In the genomic region with DNA sequence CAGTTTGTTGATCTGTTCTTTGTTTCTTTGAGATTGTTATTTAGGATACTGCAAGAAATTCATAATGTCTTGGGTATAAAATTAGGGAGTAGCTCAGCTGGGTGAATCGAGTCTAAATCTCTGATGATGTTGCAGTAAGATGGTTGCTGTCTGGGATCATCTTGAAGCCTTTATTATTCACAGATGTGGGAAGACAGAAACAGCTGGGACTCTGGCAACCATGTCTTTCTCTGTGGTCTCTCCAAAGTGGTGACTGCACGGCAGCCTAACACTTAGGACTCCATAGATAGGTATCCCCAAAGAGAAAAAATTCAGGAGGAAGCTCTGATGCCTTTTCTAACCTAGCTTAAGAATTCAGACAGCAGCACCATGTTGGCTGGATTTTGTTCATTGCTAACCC, we compare ENCODE assay signal across 21 cellular contexts. TPM values are rescaled to one million over a fixed set of nuclear protein-coding genes. Genes with fewer than 3 reads are reported as not detected.
DNase-seq lines count a peak whose midpoint lies in the region; ATAC-seq and TF ChIP-seq lines count a peak whose summit lies in the region.
"Had no signal": no experiment of that assay in that cellular context is flagged by ENCODE, and none has a peak within 500 bp of the region (broad histone marks: within the 10 kb centered on the region; RNA-seq: fewer than 3 reads in every experiment).

No MANE protein-coding gene starts in this region.

- H3K36me3 ChIP-seq in left ventricle myocardium inferior (peaks cover 8% of the 10 kb centered on the region), transverse colon (no peaks in the 10 kb centered on the region)
- H3K36me3 ChIP-seq: HAP-1 had no signal

- in situ Hi-C loops in transverse colon (cut with MboI; ENCODE audit: low pct_ligation_motif_present in 1 of 4, low pct_unique_long_range_greater_than_20kb in 1 of 4, low sequenced_read_pairs in 3 of 4), result no loop called here

- 75 to 78% methylated on average over 2 of the region's 2 CpGs for WGBS in transverse colon (ENCODE audit: low coverage in 1 of 2), 2 donors

- intact Hi-C loops in left ventricle myocardium superior (cut with micrococcal nuclease) (no loop called here), left ventricle myocardium inferior (cut with micrococcal nuclease) (no loop called here), transverse colon (cut with DNase I; ENCODE audit: low total_unique reads) (no loop called here)

- H3K4me1 ChIP-seq in left ventricle myocardium inferior, result peaks cover 61% of the 10 kb centered on the region
- peaks cover 0 to 42% (median 24%) of the 10 kb centered on the region in 4 donors for H3K4me1 ChIP-seq in transverse colon

- TF ChIP-seq EP300 in transverse colon (IDR thresholded peaks at IDR 0.05; ENCODE audit: low read depth), result no peak

- H3K9me3 ChIP-seq in left ventricle myocardium inferior (replicated peaks), result no peaks in the 10 kb centered on the region
- no peaks in the 10 kb centered on the region for H3K9me3 ChIP-seq in transverse colon
- H3K9me3 ChIP-seq: body of pancreas, HAP-1, heart right ventricle, suprapubic skin had no signal

- no peak for DNase-seq in left ventricle myocardium superior
- no peak for DNase-seq in left ventricle myocardium inferior
- DNase-seq in RPMI7951 (ENCODE audit: low read depth), result peak; percentile 62
- DNase-seq in foreskin fibroblast, result peak; percentile 16 to 67
- DNase-seq in transverse colon, result no peak
- no peak for DNase-seq in NCI-H1048 (lab: John Stamatoyannopoulos, UW)
- no peak for DNase-seq in NCI-H69 (lab: John Stamatoyannopoulos, UW)
- DNase-seq in HCEC 1CT, result no peak
- DNase-seq: activated CD8-positive, alpha-beta memory T cell treated with anti-CD3 and anti-CD28 coated beads, Interleukin-2, amount 50 U/mL, for 4 hours; activated naive CD4-positive, alpha-beta T cell; body of pancreas; heart right ventricle; MV-4-11; NCI-H2081 treated with DMSO at 0.1 percent for 48 hours; NCI-H524 had no signal

- no peak overlapping the region for H3K4me3 ChIP-seq in left ventricle myocardium inferior
- H3K4me3 ChIP-seq in foreskin fibroblast (ENCODE audit: low read depth in 1 of 2, low read length in 2 of 2), result no peak overlapping the region
- H3K4me3 ChIP-seq in transverse colon, result no peak overlapping the region
- H3K4me3 ChIP-seq: BLaER1, body of pancreas, coronary artery, HAP-1, heart right ventricle, K562, suprapubic skin had no signal

- no peak for TF ChIP-seq CTCF in left ventricle myocardium inferior (IDR thresholded peaks at IDR 0.05; ENCODE audit: borderline replicate concordance)
- TF ChIP-seq CTCF in foreskin fibroblast (IDR thresholded peaks at IDR 0.05; ENCODE audit: low read depth, low read length), result no peak
- no peak for TF ChIP-seq CTCF in transverse colon (IDR thresholded peaks at IDR 0.05)

- ATAC-seq in left ventricle myocardium superior, result peak; percentile 45
- ATAC-seq: activated CD4-positive, CD25-positive, alpha-beta regulatory T cell treated with anti-CD3 and anti-CD28 coated beads, Interleukin-2, amount 50 U/mL, for 24 hours; body of pancreas; K562 had no signal

- TF ChIP-seq POLR2A in transverse colon (IDR thresholded peaks at IDR 0.05), result no peak

- H3K27me3 ChIP-seq in left ventricle myocardium inferior (ENCODE audit: low read depth) (no peaks in the 10 kb centered on the region), transverse colon (no peaks in the 10 kb centered on the region)
- H3K27me3 ChIP-seq: BLaER1, body of pancreas, heart right ventricle, suprapubic skin had no signal

- H3K27ac ChIP-seq in left ventricle myocardium inferior (replicated peaks) (no peak overlapping the region), transverse colon (peak overlapping the region; percentile 49 to 66 (median 54))
- H3K27ac ChIP-seq: BLaER1, body of pancreas, heart right ventricle, suprapubic skin had no signal

RNA-seq across cellular contexts. Expression of gene RAP1A, which starts 52.7 kb away (rescaled TPM):
- total RNA-seq in left ventricle myocardium superior, result 102 TPM
- total RNA-seq in left ventricle myocardium inferior, result 112 TPM
- 24.5 and 36.4 TPM in 2 replicates for total RNA-seq in RPMI7951 (2014; rRNA removed; shearing (Covaris generic))
- total RNA-seq in transverse colon, result 10 to 100 TPM; 34.0 to 87.2 (median 57.7) TPM

Comparison
In these comparisons a context has a peak if more than half of its experiments do, and no peak if none do; other contexts are left out.
1. DNase-seq: peak in RPMI7951 (single experiment) and foreskin fibroblast (2 of 2); none in left ventricle myocardium superior (single experiment), left ventricle myocardium inferior (single experiment), transverse colon (single experiment), NCI-H1048 (single experiment), NCI-H69 (single experiment) and HCEC 1CT (single experiment).